ENCODE assay signal across 20 cellular contexts in genomic region chr15:87841426-87841998, GRCh38.
DNase-seq lines count a peak whose midpoint lies in the region; ATAC-seq and TF ChIP-seq lines count a peak whose summit lies in the region.
"Had no signal": no experiment of that assay in that cellular context is flagged by ENCODE, and none has a peak within 500 bp of the region (broad histone marks: within the 10 kb centered on the region; RNA-seq: fewer than 3 reads in every experiment).

No MANE protein-coding gene starts in this region.

- ATAC-seq in Right ventricle myocardium inferior (peak; percentile 34), left ventricle myocardium superior (peak; percentile 76)

- TF ChIP-seq CTCF in right atrium auricular region (IDR thresholded peaks at IDR 0.05) (no peak), chondrocyte (IDR thresholded peaks at IDR 0.05) (no peak), Caco-2 (IDR thresholded peaks at IDR 0.05; ENCODE audit: insufficient read depth in 1 of 2, low read depth in 1 of 2, low read length in 1 of 2, severe bottlenecking in 1 of 2, unreplicated experiment in 1 of 2) (no peak)

- H3K27me3 ChIP-seq in right atrium auricular region (no peaks in the 10 kb centered on the region), Caco-2 (replicated peaks; ENCODE audit: control insufficient read depth, insufficient read depth, low read length) (no peaks in the 10 kb centered on the region), Karpas-422 (ENCODE audit: low read length) (no peaks in the 10 kb centered on the region)
- H3K27me3 ChIP-seq: BLaER1 treated with 17β-estradiol and CSF1 and Interleukin-3, amounts not matched to agents 10 nM and 100 nM had no signal

- POLR2A ChIA-PET in Caco-2 (lab: Charles Lee) = no interaction called here

- intact Hi-C loops in Right ventricle myocardium inferior (cut with DNase I) (no loop called here), left ventricle myocardium superior (cut with micrococcal nuclease) (no loop called here), cardiac septum (cut with DNase I) (no loop called here), Caco-2 (cut with micrococcal nuclease; ENCODE audit: unreplicated experiment) (no loop called here)

- no peaks in the 10 kb centered on the region for H3K36me3 ChIP-seq in right atrium auricular region
- no peaks in the 10 kb centered on the region for H3K36me3 ChIP-seq in Caco-2 (ENCODE audit: control insufficient read depth, insufficient read depth, low read length)
- H3K36me3 ChIP-seq in Karpas-422 (ENCODE audit: insufficient read depth, low read length) = no peaks in the 10 kb centered on the region
- H3K36me3 ChIP-seq: BLaER1 treated with 17β-estradiol and CSF1 and Interleukin-3, amounts not matched to agents 10 nM and 100 nM; HAP-1 had no signal

- no peaks in the 10 kb centered on the region for H3K9me3 Mint-ChIP-seq in chondrocyte (ENCODE audit: low read depth)
- no peaks in the 10 kb centered on the region for H3K9me3 Mint-ChIP-seq in Caco-2 (ENCODE audit: unreplicated experiment)
- H3K9me3 Mint-ChIP-seq: HFFc6 had no signal

- H3K79me2 ChIP-seq in Karpas-422 (ENCODE audit: low read length) = no peaks in the 10 kb centered on the region

- H3K9me3 ChIP-seq in right atrium auricular region = no peaks in the 10 kb centered on the region
- no peaks in the 10 kb centered on the region for H3K9me3 ChIP-seq in Caco-2
- no peaks in the 10 kb centered on the region for H3K9me3 ChIP-seq in Karpas-422 (ENCODE audit: low read length)

- H3K4me3 ChIP-seq in right atrium auricular region = no peak overlapping the region
- no peak overlapping the region for H3K4me3 ChIP-seq in Caco-2 (ENCODE audit: low read depth, low read length)
- H3K4me3 ChIP-seq in Karpas-422 (ENCODE audit: low read length) = no peak overlapping the region
- H3K4me3 ChIP-seq: BLaER1 treated with 17β-estradiol and CSF1 and Interleukin-3, amounts not matched to agents 10 nM and 100 nM; HAP-1 had no signal

- H3K4me1 ChIP-seq in right atrium auricular region (no peaks in the 10 kb centered on the region), Caco-2 (no peaks in the 10 kb centered on the region), Karpas-422 (ENCODE audit: low read length) (no peaks in the 10 kb centered on the region)
- H3K4me1 ChIP-seq: BLaER1 treated with 17β-estradiol and CSF1 and Interleukin-3, amounts not matched to agents 10 nM and 100 nM; HAP-1 had no signal

- H3K4me3 Mint-ChIP-seq in chondrocyte (ENCODE audit: unreplicated experiment) (no peak overlapping the region), Caco-2 (ENCODE audit: unreplicated experiment) (no peak overlapping the region)
- H3K4me3 Mint-ChIP-seq: B cell; CD14-positive monocyte; CD4-positive, alpha-beta T cell; CD8-positive, alpha-beta memory T cell; HFFc6 had no signal

- H3K27me3 Mint-ChIP-seq in chondrocyte (ENCODE audit: low read depth) = peaks cover 6% of the 10 kb centered on the region
- H3K27me3 Mint-ChIP-seq in Caco-2 (ENCODE audit: insufficient read depth, unreplicated experiment) = peaks cover 3% of the 10 kb centered on the region
- H3K27me3 Mint-ChIP-seq: B cell; CD4-positive, alpha-beta T cell had no signal

- no peak overlapping the region for H3K9ac ChIP-seq in Karpas-422 (ENCODE audit: low read length)
- H3K9ac ChIP-seq: BLaER1 treated with 17β-estradiol and CSF1 and Interleukin-3, amounts not matched to agents 10 nM and 100 nM had no signal

- no peak for DNase-seq in Right ventricle myocardium inferior (ENCODE audit: missing footprints)
- no peak for DNase-seq in right atrium auricular region (ENCODE audit: low spot score)
- peak; percentile 47 for DNase-seq in left ventricle myocardium superior
- no peak for DNase-seq in cardiac septum (ENCODE audit: low spot score)
- DNase-seq in chondrocyte (ENCODE audit: low spot score) = peak; percentile 57
- no peak for DNase-seq in Caco-2
- DNase-seq in Karpas-422 = no peak
- no peak for DNase-seq in stimulated activated CD4-positive, alpha-beta T cell treated with anti-CD3 and anti-CD28 coated beads, Interleukin-4, amount 100 ng/mL, for 24 hours
- DNase-seq: Calu3; CD4-positive, alpha-beta T cell; CD8-positive, alpha-beta memory T cell; DMS53; DMS79 treated with DMSO at 0.1 percent for 48 hours; GOT3; HFFc6 had no signal

- no TSS peak for BruUV-seq in Caco-2 (replicated peaks; lab: Mats Ljungman, UMichigan)

- H3K4me1 Mint-ChIP-seq in chondrocyte (ENCODE audit: low read depth) = no peaks in the 10 kb centered on the region
- H3K4me1 Mint-ChIP-seq in Caco-2 (ENCODE audit: low read depth, unreplicated experiment) = no peaks in the 10 kb centered on the region
- H3K4me1 Mint-ChIP-seq: B cell; CD14-positive monocyte; CD8-positive, alpha-beta memory T cell had no signal

- H4K20me1 ChIP-seq in Karpas-422 (ENCODE audit: insufficient read depth, low read depth, low read length) = no peaks in the 10 kb centered on the region
- H4K20me1 ChIP-seq: BLaER1 treated with 17β-estradiol and CSF1 and Interleukin-3, amounts not matched to agents 10 nM and 100 nM had no signal

- no peaks in the 10 kb centered on the region for H3K9me2 ChIP-seq in Karpas-422 (replicated peaks; ENCODE audit: insufficient read depth, low read length)

- H3K27ac ChIP-seq in right atrium auricular region (no peak overlapping the region), Karpas-422 (ENCODE audit: low read length) (no peak overlapping the region)
- H3K27ac ChIP-seq: 22Rv1; BLaER1 treated with 17β-estradiol and CSF1 and Interleukin-3, amounts not matched to agents 10 nM and 100 nM had no signal

- H3K27ac Mint-ChIP-seq in chondrocyte (ENCODE audit: unreplicated experiment) (no peak overlapping the region), Caco-2 (ENCODE audit: unreplicated experiment) (no peak overlapping the region)
- H3K27ac Mint-ChIP-seq: B cell; CD14-positive monocyte; CD4-positive, alpha-beta T cell; CD8-positive, alpha-beta memory T cell; HFFc6 had no signal

- no peak overlapping the region for H3K4me2 ChIP-seq in Karpas-422 (ENCODE audit: low read depth, low read length, poor library complexity, severe bottlenecking)
- H3K4me2 ChIP-seq: BLaER1 treated with 17β-estradiol and CSF1 and Interleukin-3, amounts not matched to agents 10 nM and 100 nM had no signal

- no peaks in the 10 kb centered on the region for H3K36me3 Mint-ChIP-seq in chondrocyte (ENCODE audit: low read depth)
- H3K36me3 Mint-ChIP-seq in Caco-2 (ENCODE audit: insufficient read depth, unreplicated experiment) = no peaks in the 10 kb centered on the region
- H3K36me3 Mint-ChIP-seq: CD14-positive monocyte; CD8-positive, alpha-beta memory T cell had no signal

- H2AFZ ChIP-seq in Karpas-422 (ENCODE audit: low read length) = no peak overlapping the region

- CTCF ChIA-PET in Caco-2 (lab: Charles Lee) = no interaction called here

Comparison
In these comparisons a context has a peak if more than half of its experiments do, and no peak if none do; other contexts are left out.
1. DNase-seq: peak in left ventricle myocardium superior (single experiment) and chondrocyte (single experiment); none in Right ventricle myocardium inferior (single experiment), right atrium auricular region (single experiment), cardiac septum (single experiment), Caco-2 (0 of 2), Karpas-422 (single experiment) and stimulated activated CD4-positive, alpha-beta T cell treated with anti-CD3 and anti-CD28 coated beads, Interleukin-4, amount 100 ng/mL, for 24 hours (single experiment).